ENCODE assay signal across 9 cellular contexts in genomic region chr2:154697422-154698237, GRCh38. TPM values are rescaled to one million over a fixed set of nuclear protein-coding genes. Genes with fewer than 3 reads are reported as not detected.
DNase-seq lines count a peak whose midpoint lies in the region; ATAC-seq and TF ChIP-seq lines count a peak whose summit lies in the region.
"Had no signal": no experiment of that assay in that cellular context is flagged by ENCODE, and none has a peak within 500 bp of the region (broad histone marks: within the 10 kb centered on the region; RNA-seq: fewer than 3 reads in every experiment).

No MANE protein-coding gene starts in this region.

- H3K9me3 ChIP-seq in Peyer's patch, result no peaks in the 10 kb centered on the region
- H3K9me3 ChIP-seq in heart right ventricle, result no peaks in the 10 kb centered on the region
- no peaks in the 10 kb centered on the region for H3K9me3 ChIP-seq in osteoblast (ENCODE audit: low read depth, low read length)

- no peak for TF ChIP-seq POLR2A in Peyer's patch (IDR thresholded peaks at IDR 0.05)

- ATAC-seq in heart right ventricle, result peak; percentile 30 to 63 (median 60)
- ATAC-seq in GM18502 (IDR thresholded peaks at IDR 0.05; ENCODE audit: poor library complexity, unreplicated experiment), result no peak
- ATAC-seq in GM18519 (IDR thresholded peaks at IDR 0.05; ENCODE audit: low FRiP score, unreplicated experiment), result no peak

- 1% methylated on average over 67 of the region's 67 CpGs for WGBS in heart right ventricle, 2 donors

- H3K9me3 Mint-ChIP-seq in progenitor cell of endocrine pancreas (ENCODE audit: low read depth), result peaks cover 3% of the 10 kb centered on the region
- H3K9me3 Mint-ChIP-seq: activated CD4-positive, alpha-beta T cell treated with anti-CD3 and anti-CD28 coated beads, Interleukin-2, amount 10 ng/mL, durations not matched to agents 24 days and 14 days had no signal

- H3K4me1 ChIP-seq in Peyer's patch (no peaks in the 10 kb centered on the region), heart right ventricle (peaks cover 0 to 29% (median 13%) of the 10 kb centered on the region in 9 donors), osteoblast (ENCODE audit: insufficient read depth, low read length) (no peaks in the 10 kb centered on the region)

- peak overlapping the region; percentile 90 for H3K27ac Mint-ChIP-seq in progenitor cell of endocrine pancreas
- H3K27ac Mint-ChIP-seq: activated CD4-positive, alpha-beta T cell treated with anti-CD3 and anti-CD28 coated beads, Interleukin-2, amount 10 ng/mL, durations not matched to agents 24 days and 14 days had no signal

- H3K36me3 Mint-ChIP-seq in progenitor cell of endocrine pancreas (ENCODE audit: insufficient read depth), result peaks cover 3% of the 10 kb centered on the region

- DNase-seq in ELF-1 (ENCODE audit: low read depth, low spot score) (peak; percentile 64), Peyer's patch (peak in 2 of 3 donors; percentile 70 to 79), heart right ventricle (peak in 1 of 2 donors; percentile 16), progenitor cell of endocrine pancreas (ENCODE audit: low spot score, unreplicated experiment) (peak; percentile 41), osteoblast (ENCODE audit: insufficient read length, low spot score, missing footprints) (no peak), HUDEP-2 (lab: John Stamatoyannopoulos, UW; ENCODE audit: unreplicated experiment in 76 of 76) (no peak)
- DNase-seq: activated CD4-positive, alpha-beta T cell treated with anti-CD3 and anti-CD28 coated beads, Interleukin-2, amount 10 ng/mL, durations not matched to agents 24 days and 14 days had no signal

- H3K36me3 ChIP-seq in Peyer's patch (no peaks in the 10 kb centered on the region), heart right ventricle (no peaks in the 10 kb centered on the region), osteoblast (ENCODE audit: insufficient read depth, low read length) (no peaks in the 10 kb centered on the region)

- H3K27me3 ChIP-seq in Peyer's patch, result no peaks in the 10 kb centered on the region
- H3K27me3 ChIP-seq in heart right ventricle, result peaks cover 0 to 47% (median 38%) of the 10 kb centered on the region in 7 donors
- H3K27me3 ChIP-seq in osteoblast (ENCODE audit: insufficient read depth, low read length), result no peaks in the 10 kb centered on the region

- H3K4me1 Mint-ChIP-seq in progenitor cell of endocrine pancreas (ENCODE audit: low read depth), result peaks cover 28% of the 10 kb centered on the region
- H3K4me1 Mint-ChIP-seq: activated CD4-positive, alpha-beta T cell treated with anti-CD3 and anti-CD28 coated beads, Interleukin-2, amount 10 ng/mL, durations not matched to agents 24 days and 14 days had no signal

- peak overlapping the region; percentile 89 for H3K4me3 Mint-ChIP-seq in progenitor cell of endocrine pancreas (ENCODE audit: low read depth)
- H3K4me3 Mint-ChIP-seq: activated CD4-positive, alpha-beta T cell treated with anti-CD3 and anti-CD28 coated beads, Interleukin-2, amount 10 ng/mL, durations not matched to agents 24 days and 14 days had no signal

- H3K27ac ChIP-seq in Peyer's patch (peak overlapping the region in 3 of 4 donors; percentile 58 to 92 (median 82)), heart right ventricle (peak overlapping the region in 1 of 10 donors; percentile 7), osteoblast (ENCODE audit: low read depth, low read length) (no peak overlapping the region)

- intact Hi-C loops in heart right ventricle (cut with DNase I), result no loop called here

- H2AFZ ChIP-seq in osteoblast (ENCODE audit: low read length), result no peak overlapping the region

- no peaks in the 10 kb centered on the region for H4K20me1 ChIP-seq in osteoblast (ENCODE audit: insufficient read depth, low read length)

- no peak overlapping the region for H3K4me2 ChIP-seq in osteoblast (ENCODE audit: insufficient read depth, low read length)

- no peak for TF ChIP-seq CTCF in Peyer's patch (IDR thresholded peaks at IDR 0.05)
- TF ChIP-seq CTCF in heart right ventricle (IDR thresholded peaks at IDR 0.05), result no peak
- TF ChIP-seq CTCF in progenitor cell of endocrine pancreas (IDR thresholded peaks at IDR 0.05; ENCODE audit: unreplicated experiment), result peak; percentile 20
- TF ChIP-seq CTCF in osteoblast (IDR thresholded peaks at IDR 0.05; ENCODE audit: extremely low read depth, low read depth, low read length), result no peak

- no peaks in the 10 kb centered on the region for H3K27me3 Mint-ChIP-seq in progenitor cell of endocrine pancreas

- H3K79me2 ChIP-seq in osteoblast (ENCODE audit: insufficient read depth, low read length), result no peaks in the 10 kb centered on the region

- peak overlapping the region in 3 of 4 donors; percentile 39 to 79 (median 77) for H3K4me3 ChIP-seq in Peyer's patch
- H3K4me3 ChIP-seq in heart right ventricle, result peak overlapping the region; percentile 20 to 58 (median 42)
- no peak overlapping the region for H3K4me3 ChIP-seq in osteoblast (ENCODE audit: insufficient read depth, low read length)

RNA-seq across cellular contexts. Expression of gene KCNJ3, which starts 0.9 kb away (rescaled TPM):
- total RNA-seq in Peyer's patch, result 10 to 100 TPM in 3 of 4 donors, 1 to 10 TPM in 1; 6.6 to 27.3 (median 22.2) TPM
- 1 to 10 TPM in 7 of 10 donors, under 1 TPM in 3; 0.42 to 4.7 (median 1.6) TPM for total RNA-seq in heart right ventricle
- under 1 TPM; 0.01 to 0.15 TPM for polyA plus RNA-seq in heart right ventricle
- total RNA-seq in progenitor cell of endocrine pancreas, result 9.6 TPM in 2 replicates
- not detected in 2 replicates for total RNA-seq in osteoblast
- total RNA-seq: activated CD4-positive, alpha-beta T cell treated with anti-CD3 and anti-CD28 coated beads, Interleukin-2, amount 10 ng/mL, durations not matched to agents 24 days and 14 days had no signal

Comparison
In these comparisons a context has a peak if more than half of its experiments do, and no peak if none do; other contexts are left out.
1. DNase-seq: peak in ELF-1 (single experiment), Peyer's patch (2 of 3) and progenitor cell of endocrine pancreas (single experiment); none in osteoblast (single experiment) and HUDEP-2 (0 of 76).
2. ATAC-seq: peak in heart right ventricle (8 of 8); none in GM18502 (single experiment) and GM18519 (single experiment).